2 cellular contexts compared by ENCODE assay signal in genomic region chr9:136120119-136120393, GRCh38.
TF ChIP-seq lines count a peak whose summit lies in the region.

No MANE protein-coding gene starts in this region.

TF ChIP-seq in A549, 52 proteins besides CTCF, POLR2A, EP300 and RAD21 (continued from another document):
- TF ChIP-seq HOXA7 (CRISPR knock-in tag; IDR thresholded peaks at IDR 0.05) (no peak), HMGXB4 (CRISPR knock-in tag; IDR thresholded peaks at IDR 0.05; ENCODE audit: borderline replicate concordance) (no peak), CBX2 (IDR thresholded peaks at IDR 0.05; ENCODE audit: borderline replicate concordance, low read depth) (no peak), BHLHE40 (IDR thresholded peaks at IDR 0.05; ENCODE audit: low read depth, low read length) (no peak), NFE2L2 (conservative IDR thresholded peaks at IDR 0.05; ENCODE audit: low read length) (no peak), RNF2 (IDR thresholded peaks at IDR 0.05; ENCODE audit: borderline replicate concordance, low read depth) (no peak), HOXB13 (CRISPR knock-in tag; IDR thresholded peaks at IDR 0.05; ENCODE audit: low read depth) (no peak), EHMT2 (IDR thresholded peaks at IDR 0.05; ENCODE audit: low read depth) (no peak), ZSCAN20 (CRISPR knock-in tag; IDR thresholded peaks at IDR 0.05) (no peak), CBX8 (IDR thresholded peaks at IDR 0.05) (no peak), NPAS2 (CRISPR knock-in tag; IDR thresholded peaks at IDR 0.05; ENCODE audit: borderline replicate concordance) (no peak), KDM5A (IDR thresholded peaks at IDR 0.05) (no peak), E2F6 (IDR thresholded peaks at IDR 0.05; ENCODE audit: borderline replicate concordance, low read depth) (no peak)
- TF ChIP-seq, protein P1, sequence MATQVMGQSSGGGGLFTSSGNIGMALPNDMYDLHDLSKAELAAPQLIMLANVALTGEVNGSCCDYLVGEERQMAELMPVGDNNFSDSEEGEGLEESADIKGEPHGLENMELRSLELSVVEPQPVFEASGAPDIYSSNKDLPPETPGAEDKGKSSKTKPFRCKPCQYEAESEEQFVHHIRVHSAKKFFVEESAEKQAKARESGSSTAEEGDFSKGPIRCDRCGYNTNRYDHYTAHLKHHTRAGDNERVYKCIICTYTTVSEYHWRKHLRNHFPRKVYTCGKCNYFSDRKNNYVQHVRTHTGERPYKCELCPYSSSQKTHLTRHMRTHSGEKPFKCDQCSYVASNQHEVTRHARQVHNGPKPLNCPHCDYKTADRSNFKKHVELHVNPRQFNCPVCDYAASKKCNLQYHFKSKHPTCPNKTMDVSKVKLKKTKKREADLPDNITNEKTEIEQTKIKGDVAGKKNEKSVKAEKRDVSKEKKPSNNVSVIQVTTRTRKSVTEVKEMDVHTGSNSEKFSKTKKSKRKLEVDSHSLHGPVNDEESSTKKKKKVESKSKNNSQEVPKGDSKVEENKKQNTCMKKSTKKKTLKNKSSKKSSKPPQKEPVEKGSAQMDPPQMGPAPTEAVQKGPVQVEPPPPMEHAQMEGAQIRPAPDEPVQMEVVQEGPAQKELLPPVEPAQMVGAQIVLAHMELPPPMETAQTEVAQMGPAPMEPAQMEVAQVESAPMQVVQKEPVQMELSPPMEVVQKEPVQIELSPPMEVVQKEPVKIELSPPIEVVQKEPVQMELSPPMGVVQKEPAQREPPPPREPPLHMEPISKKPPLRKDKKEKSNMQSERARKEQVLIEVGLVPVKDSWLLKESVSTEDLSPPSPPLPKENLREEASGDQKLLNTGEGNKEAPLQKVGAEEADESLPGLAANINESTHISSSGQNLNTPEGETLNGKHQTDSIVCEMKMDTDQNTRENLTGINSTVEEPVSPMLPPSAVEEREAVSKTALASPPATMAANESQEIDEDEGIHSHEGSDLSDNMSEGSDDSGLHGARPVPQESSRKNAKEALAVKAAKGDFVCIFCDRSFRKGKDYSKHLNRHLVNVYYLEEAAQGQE (IDR thresholded peaks at IDR 0.05): no peak

TF ChIP-seq in GM23338, 12 proteins besides CTCF, POLR2A, EP300 and RAD21 (continued from another document):
- TF ChIP-seq, protein P1 (IDR thresholded peaks at IDR 0.05; ENCODE audit: unreplicated experiment): no peak
- TF ChIP-seq, protein P2, sequence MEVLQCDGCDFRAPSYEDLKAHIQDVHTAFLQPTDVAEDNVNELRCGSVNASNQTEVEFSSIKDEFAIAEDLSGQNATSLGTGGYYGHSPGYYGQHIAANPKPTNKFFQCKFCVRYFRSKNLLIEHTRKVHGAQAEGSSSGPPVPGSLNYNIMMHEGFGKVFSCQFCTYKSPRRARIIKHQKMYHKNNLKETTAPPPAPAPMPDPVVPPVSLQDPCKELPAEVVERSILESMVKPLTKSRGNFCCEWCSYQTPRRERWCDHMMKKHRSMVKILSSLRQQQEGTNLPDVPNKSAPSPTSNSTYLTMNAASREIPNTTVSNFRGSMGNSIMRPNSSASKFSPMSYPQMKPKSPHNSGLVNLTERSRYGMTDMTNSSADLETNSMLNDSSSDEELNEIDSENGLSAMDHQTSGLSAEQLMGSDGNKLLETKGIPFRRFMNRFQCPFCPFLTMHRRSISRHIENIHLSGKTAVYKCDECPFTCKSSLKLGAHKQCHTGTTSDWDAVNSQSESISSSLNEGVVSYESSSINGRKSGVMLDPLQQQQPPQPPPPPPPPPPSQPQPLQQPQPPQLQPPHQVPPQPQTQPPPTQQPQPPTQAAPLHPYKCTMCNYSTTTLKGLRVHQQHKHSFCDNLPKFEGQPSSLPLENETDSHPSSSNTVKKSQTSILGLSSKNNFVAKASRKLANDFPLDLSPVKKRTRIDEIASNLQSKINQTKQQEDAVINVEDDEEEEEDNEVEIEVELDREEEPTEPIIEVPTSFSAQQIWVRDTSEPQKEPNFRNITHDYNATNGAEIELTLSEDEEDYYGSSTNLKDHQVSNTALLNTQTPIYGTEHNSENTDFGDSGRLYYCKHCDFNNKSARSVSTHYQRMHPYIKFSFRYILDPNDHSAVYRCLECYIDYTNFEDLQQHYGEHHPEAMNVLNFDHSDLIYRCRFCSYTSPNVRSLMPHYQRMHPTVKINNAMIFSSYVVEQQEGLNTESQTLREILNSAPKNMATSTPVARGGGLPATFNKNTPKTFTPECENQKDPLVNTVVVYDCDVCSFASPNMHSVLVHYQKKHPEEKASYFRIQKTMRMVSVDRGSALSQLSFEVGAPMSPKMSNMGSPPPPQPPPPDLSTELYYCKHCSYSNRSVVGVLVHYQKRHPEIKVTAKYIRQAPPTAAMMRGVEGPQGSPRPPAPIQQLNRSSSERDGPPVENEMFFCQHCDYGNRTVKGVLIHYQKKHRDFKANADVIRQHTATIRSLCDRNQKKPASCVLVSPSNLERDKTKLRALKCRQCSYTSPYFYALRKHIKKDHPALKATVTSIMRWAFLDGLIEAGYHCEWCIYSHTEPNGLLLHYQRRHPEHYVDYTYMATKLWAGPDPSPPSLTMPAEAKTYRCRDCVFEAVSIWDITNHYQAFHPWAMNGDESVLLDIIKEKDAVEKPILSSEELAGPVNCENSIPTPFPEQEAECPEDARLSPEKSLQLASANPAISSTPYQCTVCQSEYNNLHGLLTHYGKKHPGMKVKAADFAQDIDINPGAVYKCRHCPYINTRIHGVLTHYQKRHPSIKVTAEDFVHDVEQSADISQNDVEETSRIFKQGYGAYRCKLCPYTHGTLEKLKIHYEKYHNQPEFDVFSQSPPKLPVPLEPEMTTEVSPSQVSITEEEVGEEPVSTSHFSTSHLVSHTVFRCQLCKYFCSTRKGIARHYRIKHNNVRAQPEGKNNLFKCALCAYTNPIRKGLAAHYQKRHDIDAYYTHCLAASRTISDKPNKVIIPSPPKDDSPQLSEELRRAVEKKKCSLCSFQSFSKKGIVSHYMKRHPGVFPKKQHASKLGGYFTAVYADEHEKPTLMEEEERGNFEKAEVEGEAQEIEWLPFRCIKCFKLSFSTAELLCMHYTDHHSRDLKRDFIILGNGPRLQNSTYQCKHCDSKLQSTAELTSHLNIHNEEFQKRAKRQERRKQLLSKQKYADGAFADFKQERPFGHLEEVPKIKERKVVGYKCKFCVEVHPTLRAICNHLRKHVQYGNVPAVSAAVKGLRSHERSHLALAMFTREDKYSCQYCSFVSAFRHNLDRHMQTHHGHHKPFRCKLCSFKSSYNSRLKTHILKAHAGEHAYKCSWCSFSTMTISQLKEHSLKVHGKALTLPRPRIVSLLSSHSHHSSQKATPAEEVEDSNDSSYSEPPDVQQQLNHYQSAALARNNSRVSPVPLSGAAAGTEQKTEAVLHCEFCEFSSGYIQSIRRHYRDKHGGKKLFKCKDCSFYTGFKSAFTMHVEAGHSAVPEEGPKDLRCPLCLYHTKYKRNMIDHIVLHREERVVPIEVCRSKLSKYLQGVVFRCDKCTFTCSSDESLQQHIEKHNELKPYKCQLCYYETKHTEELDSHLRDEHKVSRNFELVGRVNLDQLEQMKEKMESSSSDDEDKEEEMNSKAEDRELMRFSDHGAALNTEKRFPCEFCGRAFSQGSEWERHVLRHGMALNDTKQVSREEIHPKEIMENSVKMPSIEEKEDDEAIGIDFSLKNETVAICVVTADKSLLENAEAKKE (CRISPR knock-in tag; IDR thresholded peaks at IDR 0.05): no peak
- TF ChIP-seq ZNF114 (CRISPR knock-in tag; IDR thresholded peaks at IDR 0.05) (no peak), EZH2phosphoT487 (IDR thresholded peaks at IDR 0.05; ENCODE audit: unreplicated experiment) (no peak), ETS1 (IDR thresholded peaks at IDR 0.05) (no peak), JUNB (IDR thresholded peaks at IDR 0.05; ENCODE audit: unreplicated experiment) (no peak), EZH2 (IDR thresholded peaks at IDR 0.05; ENCODE audit: low read depth, unreplicated experiment) (no peak), POLR2AphosphoS5 (IDR thresholded peaks at IDR 0.05; ENCODE audit: low read depth) (no peak), NANOG (IDR thresholded peaks at IDR 0.05; ENCODE audit: borderline replicate concordance) (no peak)
